In the genomic region with DNA sequence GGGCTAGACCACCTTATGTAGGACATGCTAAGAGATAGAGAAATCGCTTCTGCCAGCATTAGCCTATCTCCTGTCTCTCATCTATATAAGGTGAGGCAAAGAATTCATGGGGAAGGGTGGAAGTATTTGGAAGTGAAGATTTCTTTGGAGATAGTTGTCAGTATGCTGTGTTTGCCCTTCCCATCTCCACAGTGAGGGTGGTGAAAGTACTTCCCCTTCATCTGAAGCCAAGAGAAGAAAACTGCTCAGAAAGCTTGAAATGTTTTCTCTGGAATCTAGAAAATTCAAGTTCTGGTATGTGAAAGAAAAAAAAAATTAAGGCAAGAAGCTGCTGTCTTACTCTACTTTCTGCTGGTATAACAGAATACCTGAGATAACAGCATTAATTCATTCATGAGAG, we compare ENCODE assay signal across 19 cellular contexts. TPM values are rescaled to one million over a fixed set of nuclear protein-coding genes. Genes with fewer than 3 reads are reported as not detected.
"Had no signal": no experiment of that assay in that cellular context is flagged by ENCODE, and none has a peak within 500 bp of the region (broad histone marks: within the 10 kb centered on the region; RNA-seq: fewer than 3 reads in every experiment).

No MANE protein-coding gene starts in this region.

- DNase-seq: dermis blood vessel endothelial cell; esophagus squamous epithelium; foreskin keratinocyte; kidney; left cardiac atrium; left ventricle myocardium inferior; lower lobe of right lung; naive B cell; occipital lobe; pancreas; right cardiac atrium; stimulated activated CD4-positive, alpha-beta T cell treated with anti-CD3 and anti-CD28 coated beads, Interleukin-2, amount 100 ng/mL, for 48 hours; stimulated activated CD8-positive, alpha-beta memory T cell treated with anti-CD3 and anti-CD28 coated beads, Interleukin-4, amount 100 ng/mL, for 48 hours; tibial artery; upper lobe of right lung had no signal

- H3K4me3 ChIP-seq: esophagus squamous epithelium, hepatocyte, left ventricle myocardium inferior, lower lobe of right lung, pancreas, smooth muscle cell, tibial artery, upper lobe of right lung, vagina had no signal

- ATAC-seq: foreskin keratinocyte; left cardiac atrium; lower lobe of right lung; pancreas; right cardiac atrium; stimulated activated effector memory CD8-positive, alpha-beta T cell treated with anti-CD3 and anti-CD28 coated beads, Interleukin-12 subunit alpha, Interleukin-12 subunit beta, amount 100 ng/mL, for 72 hours; upper lobe of right lung had no signal

- FAIRE-seq: kidney, pancreas had no signal

RNA-seq across cellular contexts. Expression of a gene that starts 43.2 kb away (rescaled TPM):
- polyA plus RNA-seq: foreskin keratinocyte, smooth muscle cell had no signal
